8 cellular contexts compared by ENCODE assay signal in the genomic region with DNA sequence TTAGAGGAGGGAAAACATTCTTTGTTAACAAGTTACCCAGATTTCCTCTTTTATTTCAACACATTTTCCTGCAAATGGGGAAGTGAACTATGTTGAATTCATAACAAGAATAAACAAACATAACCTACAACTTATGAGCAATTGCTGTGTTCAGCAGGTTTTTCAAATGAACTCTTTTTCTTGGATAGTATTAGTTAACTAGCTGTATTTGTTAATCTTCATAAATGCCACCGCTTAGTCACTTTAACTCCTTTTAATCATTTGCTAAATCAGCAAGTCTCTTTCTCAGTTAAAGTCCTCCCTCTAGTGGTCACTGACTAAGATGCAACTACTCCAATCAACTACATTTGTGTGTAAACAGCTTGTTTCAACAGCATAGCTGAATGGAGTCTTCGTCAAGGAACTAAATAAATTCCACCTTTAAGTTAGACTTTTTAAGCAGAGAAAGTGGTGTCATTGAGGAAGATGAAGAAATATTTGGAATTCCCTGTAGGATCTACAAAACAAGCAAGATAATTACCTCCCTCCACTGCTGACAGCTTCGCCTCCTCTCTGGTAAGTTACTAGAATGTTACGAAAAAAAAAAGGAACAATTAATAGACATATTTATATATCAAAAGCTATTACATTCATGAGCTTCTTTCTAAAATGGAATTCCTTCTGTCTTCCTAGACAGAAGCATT.
DNase-seq lines count a peak whose midpoint lies in the region; ATAC-seq, FAIRE-seq and TF ChIP-seq lines count a peak whose summit lies in the region.

No MANE protein-coding gene starts in this region.

- TF ChIP-seq POLR2A in HepG2 (IDR thresholded peaks at IDR 0.05; ENCODE audit: insufficient read depth in 1 of 2, low read depth in 2 of 2, low read length in 2 of 2), result no peak

- peak; percentile 67; the same call in 1 of the 2 replicates for TF ChIP-seq RAD21 in HepG2 (CRISPR knock-in tag; IDR thresholded peaks at IDR 0.05)

- TF ChIP-seq EP300 in HepG2 (IDR thresholded peaks at IDR 0.05; ENCODE audit: low read depth in 2 of 2, low read length in 2 of 2), result no peak
- TF ChIP-seq EP300 in HepG2 (CRISPR knock-in tag; IDR thresholded peaks at IDR 0.05; ENCODE audit: borderline replicate concordance), result no peak

- H3K4me3 ChIP-seq in HepG2 (replicated peaks in 1 of 3; ENCODE audit: insufficient read depth in 1 of 3, low read depth in 2 of 3, low read length in 3 of 3), result no peak overlapping the region

- H3K27me3 Mint-ChIP-seq in activated CD4-positive, alpha-beta memory T cell treated with anti-CD3 and anti-CD28 coated beads for 36 hours, result no peaks in the 10 kb centered on the region

- H3K4me1 ChIP-seq in HepG2 (ENCODE audit: insufficient read depth, low read length), result no peaks in the 10 kb centered on the region

- peaks cover 2 to 24% of the 10 kb centered on the region in 2 experiments; a peak in 3 of 5 replicates for H3K36me3 ChIP-seq in HepG2 (replicated peaks in 1 of 2; ENCODE audit: control insufficient read depth in 1 of 2, insufficient read depth in 2 of 2, low read length in 2 of 2)

- intact Hi-C loops in HepG2 (cut with micrococcal nuclease; ENCODE audit: unreplicated experiment), result loop anchor here (1.0 kb wide), 1 partner anchor 82 kb away; no protein-coding TSS in a partner anchor
- intact Hi-C loops in activated CD4-positive, alpha-beta memory T cell treated with anti-CD3 and anti-CD28 coated beads for 36 hours (cut with micrococcal nuclease), result loop anchor here (5.0 kb wide), 1 partner anchor 1608 kb away; no protein-coding TSS in a partner anchor

- DNase-seq in DMS53 (lab: John Stamatoyannopoulos, UW) (peak; percentile 64), NCI-H774 (lab: John Stamatoyannopoulos, UW) (peak; percentile 25), cerebellum (ENCODE audit: low spot score) (peak; percentile 55), HepG2 (ENCODE audit: low spot score) (peak; percentile 78), KG1 (lab: John Stamatoyannopoulos, UW) (no peak)
- DNase-seq in activated CD4-positive, alpha-beta memory T cell treated with anti-CD3 and anti-CD28 coated beads for 36 hours, result no peak

- no peak overlapping the region for H3K9ac ChIP-seq in HepG2 (ENCODE audit: insufficient read depth, low read depth, low read length)

- TF ChIP-seq CTCF in HepG2 (CRISPR knock-in tag; IDR thresholded peaks at IDR 0.05), result peak; percentile 85

- no peak overlapping the region for H3K27ac ChIP-seq in HepG2 (ENCODE audit: extremely low read length, insufficient read depth, low read length)

- no peaks in the 10 kb centered on the region for H3K9me3 ChIP-seq in HepG2 (ENCODE audit: low read length)

- ATAC-seq in GM19397 (IDR thresholded peaks at IDR 0.05; ENCODE audit: unreplicated experiment), result peak; percentile 80
- peak; percentile 96 for ATAC-seq in HG03354 (IDR thresholded peaks at IDR 0.05; ENCODE audit: poor library complexity, severe bottlenecking, unreplicated experiment)
- ATAC-seq in HepG2, result peak; percentile 84

- POLR2A ChIA-PET in HepG2 (lab: Yijun Ruan, JAX), result no interaction called here
- POLR2A ChIA-PET in activated CD4-positive, alpha-beta memory T cell treated with anti-CD3 and anti-CD28 coated beads for 36 hours (lab: Charles Lee), result no interaction called here

- no peak overlapping the region for H2AFZ ChIP-seq in HepG2 (ENCODE audit: low read length)

- no peak overlapping the region for H3K4me2 ChIP-seq in HepG2 (ENCODE audit: low read depth, low read length)

- BruUV-seq in HepG2 (replicated peaks; lab: Mats Ljungman, UMichigan), result no TSS peak

- in situ Hi-C loops in HepG2 (cut with HindIII; ENCODE audit: extremely low pct_ligation_motif_present, low pct_unique_long_range_greater_than_20kb), result loop anchor here (25.0 kb wide), 1 partner anchor 1608 kb away; a partner anchor contains a TSS

- peak; percentile 89 for FAIRE-seq in HepG2 (lab: Jason Lieb, UNC)

- H3K9me3 Mint-ChIP-seq in activated CD4-positive, alpha-beta memory T cell treated with anti-CD3 and anti-CD28 coated beads for 36 hours, result no peaks in the 10 kb centered on the region

- H3K27me3 ChIP-seq in HepG2 (ENCODE audit: control insufficient read depth in 1 of 2, insufficient read depth in 2 of 2, low read length in 2 of 2), result no peaks in the 10 kb centered on the region

- H3K4me1 Mint-ChIP-seq in activated CD4-positive, alpha-beta memory T cell treated with anti-CD3 and anti-CD28 coated beads for 36 hours (ENCODE audit: low read depth), result no peaks in the 10 kb centered on the region

- 71% methylated on average over 4 of the region's 4 CpGs for WGBS in HepG2 (ENCODE audit: low lambda C conversion rate)

- 0 out of 2 replicates have a peak, but pooled peaks cover 2% of the 10 kb centered on the region for H4K20me1 ChIP-seq in HepG2 (ENCODE audit: insufficient read depth, low read length)

- no peak overlapping the region for H3K4me3 Mint-ChIP-seq in activated CD4-positive, alpha-beta memory T cell treated with anti-CD3 and anti-CD28 coated beads for 36 hours

- CTCF ChIA-PET in HepG2 (lab: Yijun Ruan, JAX; ENCODE audit: low intra/inter-chr PET ratio, low total read pairs), result no interaction called here
- CTCF ChIA-PET in activated CD4-positive, alpha-beta memory T cell treated with anti-CD3 and anti-CD28 coated beads for 36 hours (lab: Charles Lee), result interaction anchor here (0.8 to 1.5 kb wide), 3 partner anchors 10 to 688 kb away, joined by 3 to 5 read pairs (median 3); no protein-coding TSS in a partner anchor

- no peak overlapping the region for H3K27ac Mint-ChIP-seq in activated CD4-positive, alpha-beta memory T cell treated with anti-CD3 and anti-CD28 coated beads for 36 hours

- no peaks in the 10 kb centered on the region for H3K79me2 ChIP-seq in HepG2 (ENCODE audit: insufficient read depth, low read length)

- H3K36me3 Mint-ChIP-seq in activated CD4-positive, alpha-beta memory T cell treated with anti-CD3 and anti-CD28 coated beads for 36 hours, result no peaks in the 10 kb centered on the region

TF ChIP-seq in HepG2, 621 proteins besides CTCF, POLR2A, EP300 and RAD21:
- TF ChIP-seq FOXK2 (IDR thresholded peaks at IDR 0.05) (0 out of 2 replicates have a peak, but pooled peaks have one; percentile 8), MAFG (CRISPR knock-in tag; IDR thresholded peaks at IDR 0.05) (peak; percentile 77), MAFK (conservative IDR thresholded peaks at IDR 0.05 in 1 of 2, IDR thresholded peaks at IDR 0.05 in 1 of 2; ENCODE audit: low read length in 2 of 2) (peak; percentile 92 to 97), SMC3 (IDR thresholded peaks at IDR 0.05; ENCODE audit: low read length) (peak; percentile 67), RBM22 (optimal IDR thresholded peaks at IDR 0.05; ENCODE audit: low read length) (peak; percentile 28), FOXA1 (IDR thresholded peaks at IDR 0.05) (no peak), FOXA1 (CRISPR knock-in tag; IDR thresholded peaks at IDR 0.05) (peak; percentile 83), MAFF (IDR thresholded peaks at IDR 0.05; ENCODE audit: low read depth, low read length) (peak; percentile 95), FOXK1 (CRISPR knock-in tag; IDR thresholded peaks at IDR 0.05; ENCODE audit: borderline replicate concordance, low read depth) (peak; percentile 67; the same call in 1 of the 2 replicates), STAG1 (CRISPR knock-in tag; IDR thresholded peaks at IDR 0.05) (peak; percentile 85), ZNF557 (CRISPR knock-in tag; IDR thresholded peaks at IDR 0.05) (no peak), ZNF3 (CRISPR knock-in tag; IDR thresholded peaks at IDR 0.05) (0 out of 2 replicates have a peak, but pooled peaks have one; percentile 47), MIXL1 (CRISPR knock-in tag; IDR thresholded peaks at IDR 0.05) (peak; percentile 69; the same call in 1 of the 2 replicates), FOXA3 (CRISPR knock-in tag; IDR thresholded peaks at IDR 0.05) (peak; percentile 80)
- TF ChIP-seq, protein P1, sequence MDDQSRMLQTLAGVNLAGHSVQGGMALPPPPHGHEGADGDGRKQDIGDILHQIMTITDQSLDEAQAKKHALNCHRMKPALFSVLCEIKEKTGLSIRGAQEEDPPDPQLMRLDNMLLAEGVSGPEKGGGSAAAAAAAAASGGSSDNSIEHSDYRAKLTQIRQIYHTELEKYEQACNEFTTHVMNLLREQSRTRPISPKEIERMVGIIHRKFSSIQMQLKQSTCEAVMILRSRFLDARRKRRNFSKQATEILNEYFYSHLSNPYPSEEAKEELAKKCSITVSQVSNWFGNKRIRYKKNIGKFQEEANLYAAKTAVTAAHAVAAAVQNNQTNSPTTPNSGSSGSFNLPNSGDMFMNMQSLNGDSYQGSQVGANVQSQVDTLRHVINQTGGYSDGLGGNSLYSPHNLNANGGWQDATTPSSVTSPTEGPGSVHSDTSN (CRISPR knock-in tag; IDR thresholded peaks at IDR 0.05; ENCODE audit: borderline replicate concordance), result no peak
- TF ChIP-seq, protein P2, sequence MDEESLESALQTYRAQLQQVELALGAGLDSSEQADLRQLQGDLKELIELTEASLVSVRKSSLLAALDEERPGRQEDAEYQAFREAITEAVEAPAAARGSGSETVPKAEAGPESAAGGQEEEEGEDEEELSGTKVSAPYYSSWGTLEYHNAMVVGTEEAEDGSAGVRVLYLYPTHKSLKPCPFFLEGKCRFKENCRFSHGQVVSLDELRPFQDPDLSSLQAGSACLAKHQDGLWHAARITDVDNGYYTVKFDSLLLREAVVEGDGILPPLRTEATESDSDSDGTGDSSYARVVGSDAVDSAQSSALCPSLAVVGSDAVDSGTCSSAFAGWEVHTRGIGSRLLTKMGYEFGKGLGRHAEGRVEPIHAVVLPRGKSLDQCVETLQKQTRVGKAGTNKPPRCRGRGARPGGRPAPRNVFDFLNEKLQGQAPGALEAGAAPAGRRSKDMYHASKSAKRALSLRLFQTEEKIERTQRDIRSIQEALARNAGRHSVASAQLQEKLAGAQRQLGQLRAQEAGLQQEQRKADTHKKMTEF (CRISPR knock-in tag; IDR thresholded peaks at IDR 0.05), result 0 out of 2 replicates have a peak, but pooled peaks have one; percentile 30
- TF ChIP-seq, protein P3, sequence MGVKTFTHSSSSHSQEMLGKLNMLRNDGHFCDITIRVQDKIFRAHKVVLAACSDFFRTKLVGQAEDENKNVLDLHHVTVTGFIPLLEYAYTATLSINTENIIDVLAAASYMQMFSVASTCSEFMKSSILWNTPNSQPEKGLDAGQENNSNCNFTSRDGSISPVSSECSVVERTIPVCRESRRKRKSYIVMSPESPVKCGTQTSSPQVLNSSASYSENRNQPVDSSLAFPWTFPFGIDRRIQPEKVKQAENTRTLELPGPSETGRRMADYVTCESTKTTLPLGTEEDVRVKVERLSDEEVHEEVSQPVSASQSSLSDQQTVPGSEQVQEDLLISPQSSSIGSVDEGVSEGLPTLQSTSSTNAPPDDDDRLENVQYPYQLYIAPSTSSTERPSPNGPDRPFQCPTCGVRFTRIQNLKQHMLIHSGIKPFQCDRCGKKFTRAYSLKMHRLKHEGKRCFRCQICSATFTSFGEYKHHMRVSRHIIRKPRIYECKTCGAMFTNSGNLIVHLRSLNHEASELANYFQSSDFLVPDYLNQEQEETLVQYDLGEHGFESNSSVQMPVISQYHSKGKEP (CRISPR knock-in tag; IDR thresholded peaks at IDR 0.05), result no peak

Comparison
In these comparisons a context has a peak if more than half of its experiments do, and no peak if none do; other contexts are left out.
1. DNase-seq: peak in DMS53 (single experiment), NCI-H774 (single experiment), cerebellum (single experiment) and HepG2 (single experiment); none in KG1 (single experiment) and activated CD4-positive, alpha-beta memory T cell treated with anti-CD3 and anti-CD28 coated beads for 36 hours (single experiment).
2. Peak in every context shown above with its lines, with median percentiles within 50 percentile points of each other: ATAC-seq.